ENCODE assay signal across 8 cellular contexts in the genomic region with DNA sequence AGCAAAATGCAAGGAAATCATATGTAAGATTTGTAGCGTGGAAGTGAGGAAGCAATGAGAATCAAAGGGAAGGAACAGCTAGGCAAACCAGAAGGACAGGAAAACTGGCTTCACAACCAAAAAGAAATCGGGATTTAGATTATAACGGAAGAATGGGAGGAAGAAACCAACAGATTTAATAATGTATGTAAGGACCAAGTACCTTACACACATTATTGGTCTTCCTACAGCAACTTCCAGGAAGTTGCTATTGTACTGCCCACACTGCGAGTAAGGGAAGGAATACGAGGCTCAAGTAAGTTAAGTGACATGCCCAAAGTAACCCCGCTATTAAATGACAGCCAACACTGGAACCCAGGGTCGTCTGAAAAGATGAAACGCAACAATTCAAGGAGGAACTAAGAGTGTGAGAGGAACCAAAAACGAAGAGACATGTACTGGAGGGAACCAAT. TPM values are rescaled to one million over a fixed set of nuclear protein-coding genes. Genes with fewer than 3 reads are reported as not detected.
DNase-seq lines count a peak whose midpoint lies in the region; ATAC-seq, FAIRE-seq and TF ChIP-seq lines count a peak whose summit lies in the region.

No MANE protein-coding gene starts in this region.

- TF ChIP-seq CTCF in GM12864 (IDR thresholded peaks at IDR 0.05; ENCODE audit: low read depth, low read length, missing control alignments) (no peak), LNCaP clone FGC (IDR thresholded peaks at IDR 0.05; ENCODE audit: control insufficient read depth, extremely low read depth, insufficient read depth) (no peak), ovary (IDR thresholded peaks at IDR 0.05) (no peak)

- H3K36me3 ChIP-seq in endocrine pancreas (ENCODE audit: control insufficient read depth, insufficient read depth, low read length) (peaks cover 2% of the 10 kb centered on the region), ovary (no peaks in the 10 kb centered on the region)

- H3K9ac ChIP-seq in endocrine pancreas (ENCODE audit: control insufficient read depth, insufficient read depth, low read length), result peak overlapping the region; percentile 70

- H3K27me3 ChIP-seq in endocrine pancreas (ENCODE audit: control insufficient read depth, insufficient read depth, low read length) (no peaks in the 10 kb centered on the region), ovary (no peaks in the 10 kb centered on the region)

- FAIRE-seq in urothelium cell line (lab: Jason Lieb, UNC), result no peak

- TF ChIP-seq POLR2A in ovary (IDR thresholded peaks at IDR 0.05), result no peak

- intact Hi-C loops in ovary (cut with DNase I), result no loop called here
- intact Hi-C loops in sciatic nerve (cut with DNase I), result no loop called here

- WGBS in ovary, 3 donors, result 6 to 12% (median 7%) methylated on average over 9 of the region's 9 CpGs

- H3K4me1 ChIP-seq in endocrine pancreas (ENCODE audit: control insufficient read depth, insufficient read depth, low read length), result peaks cover 4% of the 10 kb centered on the region
- peaks cover 3% of the 10 kb centered on the region for H3K4me1 ChIP-seq in ovary (ENCODE audit: insufficient read depth)

- no peak for TF ChIP-seq EP300 in ovary (IDR thresholded peaks at IDR 0.05)

- no peak for DNase-seq in GM12864 (ENCODE audit: low read depth)
- no peak for DNase-seq in LNCaP clone FGC (ENCODE audit: low read depth)
- no peak for DNase-seq in ovary
- no peak for DNase-seq in urothelium cell line (ENCODE audit: low spot score)
- DNase-seq in sciatic nerve (ENCODE audit: low spot score), result no peak
- DNase-seq in HPDE6-E6E7 (ENCODE audit: extremely low spot score), result no peak

- peak overlapping the region; percentile 56 for H3K4me3 ChIP-seq in GM12864 (ENCODE audit: low read depth, low read length)
- peak overlapping the region; percentile 79 for H3K4me3 ChIP-seq in LNCaP clone FGC (ENCODE audit: low read depth, low read length)
- H3K4me3 ChIP-seq in endocrine pancreas (ENCODE audit: control insufficient read depth, insufficient read depth, low read length), result peak overlapping the region; percentile 91
- H3K4me3 ChIP-seq in ovary, result peak overlapping the region; percentile 91

- H3K9me3 ChIP-seq in endocrine pancreas (ENCODE audit: control insufficient read depth, low read length) (no peaks in the 10 kb centered on the region), ovary (no peaks in the 10 kb centered on the region)

- peak overlapping the region; percentile 71 to 99 for H3K27ac ChIP-seq in ovary

- ATAC-seq in sciatic nerve (no peak), HG02840 (IDR thresholded peaks at IDR 0.05; ENCODE audit: low FRiP score, unreplicated experiment) (no peak)

RNA-seq across cellular contexts. Expression of a gene that starts 0.5 kb away (rescaled TPM):
- total RNA-seq in ovary, result 10 to 100 TPM; 60.9 to 93.7 (median 78.2) TPM
- polyA plus RNA-seq in ovary, result 100 to 1,000 TPM in 1 of 2 donors, 10 to 100 TPM in 1; 87.4 to 118 TPM
- total RNA-seq in sciatic nerve, result 45.4 TPM

RNA-seq across cellular contexts. Expression of a gene that starts 25.9 kb away (rescaled TPM):
- total RNA-seq in ovary (10 to 100 TPM in 5 of 7 donors, 1 to 10 TPM in 2; 6.9 to 30.7 (median 26.1) TPM), sciatic nerve (13.7 TPM)
- 10 to 100 TPM; 13.0 to 17.6 TPM for polyA plus RNA-seq in ovary

RNA-seq across cellular contexts. Expression of a gene that starts 48.0 kb away (rescaled TPM):
- 100 to 1,000 TPM; 166 to 299 (median 192) TPM for total RNA-seq in ovary
- 100 to 1,000 TPM; 224 to 351 TPM for polyA plus RNA-seq in ovary
- 132 TPM for total RNA-seq in sciatic nerve
